In genomic region chr19:43505941-43506340, GRCh38 we compare ENCODE assay signal across 22 cellular contexts. TPM values are rescaled to one million over a fixed set of nuclear protein-coding genes. Genes with fewer than 3 reads are reported as not detected.
A peak's percentile ranks its signal among the peaks of the same experiment; 100 is the strongest.
DNase-seq lines count a peak whose midpoint lies in the region; ATAC-seq, FAIRE-seq and TF ChIP-seq lines count a peak whose summit lies in the region.
"Had no signal": no experiment of that assay in that cellular context is flagged by ENCODE, and none has a peak within 500 bp of the region (broad histone marks: within the 10 kb centered on the region; RNA-seq: fewer than 3 reads in every experiment).

No MANE protein-coding gene starts in this region.

- H3K4me2 ChIP-seq in A549 = no peak overlapping the region
- H3K4me2 ChIP-seq: KMS-11 had no signal

- intact Hi-C loops in Caco-2 (cut with micrococcal nuclease; ENCODE audit: unreplicated experiment) (loop anchor here (2.0 kb wide), 1 partner anchor 27 kb away; the partner anchor contains the start of gene ZNF575), CD14-positive monocyte (cut with micrococcal nuclease) (loop anchor here in 1 of 2 donors (5.0 kb wide), 1 partner anchor 59 kb away; no protein-coding TSS in a partner anchor)
- intact Hi-C loops in activated CD4-positive, alpha-beta memory T cell treated with anti-CD3 and anti-CD28 coated beads for 36 hours (cut with micrococcal nuclease) = loop anchor here (2.0 kb wide), 1 partner anchor 21 kb away; the partner anchor contains the start of gene ETHE1

- TF ChIP-seq POLR2A in A549 (IDR thresholded peaks at IDR 0.05; ENCODE audit: low read length) (no peak), erythroblast (IDR thresholded peaks at IDR 0.05; ENCODE audit: low read length) (no peak), GM18505 (IDR thresholded peaks at IDR 0.05; ENCODE audit: borderline replicate concordance, extremely low read depth, insufficient read depth, insufficient read length) (no peak)

- H3K4me1 Mint-ChIP-seq in Caco-2 (ENCODE audit: low read depth, unreplicated experiment) (peaks cover 24% of the 10 kb centered on the region), CD14-positive monocyte (peaks cover 24% of the 10 kb centered on the region)
- peaks cover 21% of the 10 kb centered on the region for H3K4me1 Mint-ChIP-seq in activated CD4-positive, alpha-beta memory T cell treated with anti-CD3 and anti-CD28 coated beads for 36 hours (ENCODE audit: low read depth)

- peaks cover 2% of the 10 kb centered on the region; the same call in 1 of the 2 replicates for H3K36me3 ChIP-seq in Caco-2 (ENCODE audit: control insufficient read depth, insufficient read depth, low read length)
- H3K36me3 ChIP-seq: cardiac muscle cell had no signal

- POLR2A ChIA-PET in A549 (lab: Yijun Ruan, JAX) = no interaction called here
- POLR2A ChIA-PET in Caco-2 (lab: Charles Lee) = no interaction called here
- POLR2A ChIA-PET in activated CD4-positive, alpha-beta memory T cell treated with anti-CD3 and anti-CD28 coated beads for 36 hours (lab: Charles Lee) = no interaction called here

- no peak overlapping the region for H3K27ac ChIP-seq in A549
- H3K27ac ChIP-seq: cardiac muscle cell, KMS-11, parathyroid adenoma, SK-N-MC had no signal

- WGBS in A549 (ENCODE audit: missing lambda C conversion rate) = 95% methylated on average over 5 of the region's 5 CpGs

- no peak for TF ChIP-seq RAD21 in A549 (conservative IDR thresholded peaks at IDR 0.05 in 1 of 2, IDR thresholded peaks at IDR 0.05 in 1 of 2)

- no peak overlapping the region for H3K27ac Mint-ChIP-seq in Caco-2 (ENCODE audit: unreplicated experiment)
- H3K27ac Mint-ChIP-seq in activated CD4-positive, alpha-beta memory T cell treated with anti-CD3 and anti-CD28 coated beads for 36 hours = peak overlapping the region; percentile 39
- H3K27ac Mint-ChIP-seq in CD14-positive monocyte = no peak overlapping the region
- H3K27ac Mint-ChIP-seq: HFFc6 had no signal

- no TSS peak for BruUV-seq in Caco-2 (replicated peaks; lab: Mats Ljungman, UMichigan)

- H3K9me3 ChIP-seq in A549 (no peaks in the 10 kb centered on the region), Caco-2 (no peaks in the 10 kb centered on the region)
- H3K9me3 ChIP-seq: esophagus muscularis mucosa, tibial nerve had no signal

- no peak for FAIRE-seq in A549 (lab: Jason Lieb, UNC)

- ATAC-seq in A549 (no peak), HG03159 (IDR thresholded peaks at IDR 0.05; ENCODE audit: unreplicated experiment) (no peak), GM18505 (IDR thresholded peaks at IDR 0.05; ENCODE audit: unreplicated experiment) (no peak)
- ATAC-seq: sciatic nerve; stimulated activated naive CD8-positive, alpha-beta T cell treated with anti-CD3 and anti-CD28 coated beads, Interleukin-15, Interleukin-2, amounts not matched to agents 100 U/mL and 50 U/mL, for 24 hours had no signal

- no peak for TF ChIP-seq CTCF in A549 (IDR thresholded peaks at IDR 0.05)
- no peak for TF ChIP-seq CTCF in Caco-2 (IDR thresholded peaks at IDR 0.05; ENCODE audit: insufficient read depth in 1 of 2, low read depth in 1 of 2, low read length in 1 of 2, severe bottlenecking in 1 of 2, unreplicated experiment in 1 of 2)
- TF ChIP-seq CTCF in CD14-positive monocyte (IDR thresholded peaks at IDR 0.05) = no peak

- DNase-seq in A549 (ENCODE audit: low read depth in 1 of 2, low spot score in 1 of 2) (no peak), Caco-2 (no peak), erythroblast (lab: John Stamatoyannopoulos, UW) (peak; percentile 72 to 86), SKM-1 (lab: John Stamatoyannopoulos, UW; ENCODE audit: unreplicated experiment) (no peak), CD14-positive monocyte (ENCODE audit: low spot score) (no peak)
- DNase-seq in activated CD4-positive, alpha-beta memory T cell treated with anti-CD3 and anti-CD28 coated beads for 36 hours = no peak
- DNase-seq: activated T-cell treated with anti-CD3 and anti-CD28 coated beads, Interleukin-2, amount 50 U/mL, for 48 hours; amniotic stem cell; dorsolateral prefrontal cortex; HFFc6; NCI-H1930; NK-92 treated with Interleukin-12 subunit alpha and Interleukin-12 subunit beta, amount 100 ng/mL, for 24 hours; stimulated activated naive CD8-positive, alpha-beta T cell treated with anti-CD3 and anti-CD28 coated beads, Interleukin-15, Interleukin-2, amounts not matched to agents 100 U/mL and 50 U/mL, for 24 hours had no signal

- H3K27me3 Mint-ChIP-seq in Caco-2 (ENCODE audit: insufficient read depth, unreplicated experiment) (no peaks in the 10 kb centered on the region), CD14-positive monocyte (ENCODE audit: low read depth in 3 of 3) (peaks cover 2 to 9% (median 5%) of the 10 kb centered on the region in 3 donors)
- no peaks in the 10 kb centered on the region for H3K27me3 Mint-ChIP-seq in activated CD4-positive, alpha-beta memory T cell treated with anti-CD3 and anti-CD28 coated beads for 36 hours

- TF ChIP-seq EP300 in A549 (IDR thresholded peaks at IDR 0.05) = no peak

- no peaks in the 10 kb centered on the region for H3K27me3 ChIP-seq in Caco-2 (replicated peaks; ENCODE audit: control insufficient read depth, insufficient read depth, low read length)
- H3K27me3 ChIP-seq: cardiac muscle cell, dorsolateral prefrontal cortex, esophagus muscularis mucosa, tibial nerve had no signal

- H3K4me3 ChIP-seq in A549 (no peak overlapping the region), Caco-2 (ENCODE audit: low read depth, low read length) (no peak overlapping the region)
- H3K4me3 ChIP-seq: cardiac muscle cell, dorsolateral prefrontal cortex, esophagus muscularis mucosa, SK-N-MC, tibial nerve had no signal

- H3K36me3 Mint-ChIP-seq in Caco-2 (ENCODE audit: insufficient read depth, unreplicated experiment) = peaks cover 47% of the 10 kb centered on the region
- H3K36me3 Mint-ChIP-seq in activated CD4-positive, alpha-beta memory T cell treated with anti-CD3 and anti-CD28 coated beads for 36 hours = peaks cover 17% of the 10 kb centered on the region
- H3K36me3 Mint-ChIP-seq in CD14-positive monocyte = peaks cover 37 to 61% of the 10 kb centered on the region in 2 donors

- no peaks in the 10 kb centered on the region for H3K9me3 Mint-ChIP-seq in Caco-2 (ENCODE audit: unreplicated experiment)
- H3K9me3 Mint-ChIP-seq in activated CD4-positive, alpha-beta memory T cell treated with anti-CD3 and anti-CD28 coated beads for 36 hours = no peaks in the 10 kb centered on the region
- no peaks in the 10 kb centered on the region for H3K9me3 Mint-ChIP-seq in CD14-positive monocyte
- H3K9me3 Mint-ChIP-seq: HFFc6 had no signal

- CTCF ChIA-PET in A549 (lab: Yijun Ruan, JAX) = interaction anchor here (1.3 to 8.9 kb wide), 6 partner anchors 14 to 59 kb away, joined by 3 to 85 read pairs (median 6); partner anchors contain the start of gene ZNF575
- CTCF ChIA-PET in Caco-2 (lab: Charles Lee) = no interaction called here
- CTCF ChIA-PET in activated CD4-positive, alpha-beta memory T cell treated with anti-CD3 and anti-CD28 coated beads for 36 hours (lab: Charles Lee) = interaction anchor here (0.7 to 4.3 kb wide), 5 partner anchors 14 to 71 kb away, joined by 3 to 47 read pairs (median 4); no protein-coding TSS in a partner anchor

- H3K4me3 Mint-ChIP-seq in Caco-2 (ENCODE audit: unreplicated experiment) (peak overlapping the region; percentile 90), CD14-positive monocyte (no peak overlapping the region)
- H3K4me3 Mint-ChIP-seq in activated CD4-positive, alpha-beta memory T cell treated with anti-CD3 and anti-CD28 coated beads for 36 hours = no peak overlapping the region

- peaks cover 5% of the 10 kb centered on the region; the same call in 2 of the 3 replicates for H3K4me1 ChIP-seq in A549
- H3K4me1 ChIP-seq in Caco-2 = peaks cover 9% of the 10 kb centered on the region; the same call in 1 of the 2 replicates

TF ChIP-seq in A549, 52 proteins besides CTCF, POLR2A, EP300 and RAD21:
- no peak for TF ChIP-seq HOXA7 (CRISPR knock-in tag; IDR thresholded peaks at IDR 0.05)
- TF ChIP-seq KDM1A (IDR thresholded peaks at IDR 0.05; ENCODE audit: low read depth) = 0 out of 2 replicates have a peak, but pooled peaks have one; percentile 21

RNA-seq across cellular contexts. Expression of gene PHLDB3, which starts 1.4 kb away (rescaled TPM):
- polyA plus RNA-seq in A549 (2011; rRNA removed) (4.4 and 5.5 TPM in 2 replicates), A549 (2017; fragmentation: RNase III; extraction: RNeasy Plus Mini Kit Qiagen cat#74134 plus additional on column Dnase treatment) (10.1 to 12.0 TPM (median 12.0 TPM) in 3 replicates), CD14-positive monocyte (1 to 10 TPM; 1.4 to 1.7 TPM)
- 9.8 and 10.9 TPM in 2 replicates for polyA plus RNA-seq in A549 (2012; cell fraction: cytosol; rRNA removed)
- polyA plus RNA-seq in A549 (2012; cell fraction: nucleus; rRNA removed) = 16.5 and 16.6 TPM in 2 replicates
- polyA minus RNA-seq in A549 (2011; rRNA and poly(A)+ RNA removed) = 2.3 and 3.5 TPM in 2 replicates
- total RNA-seq in Caco-2 (2022) = 33.1 and 35.7 TPM in 2 replicates
- total RNA-seq in activated CD4-positive, alpha-beta memory T cell treated with anti-CD3 and anti-CD28 coated beads for 36 hours = 10 to 100 TPM; 13.5 to 15.2 TPM

RNA-seq across cellular contexts. Expression of gene ETHE1, which starts 21.1 kb away (rescaled TPM):
- 58.9 and 75.6 TPM in 2 replicates for polyA plus RNA-seq in A549 (2011; rRNA removed)
- 74.2 and 87.8 TPM in 2 replicates for polyA plus RNA-seq in A549 (2012; cell fraction: cytosol; rRNA removed)
- 69.3 and 108 TPM in 2 replicates for polyA plus RNA-seq in A549 (2012; cell fraction: nucleus; rRNA removed)
- polyA plus RNA-seq in A549 (2017; fragmentation: RNase III; extraction: RNeasy Plus Mini Kit Qiagen cat#74134 plus additional on column Dnase treatment) = 31.2 to 38.6 TPM (median 37.3 TPM) in 3 replicates
- 49.9 and 56.3 TPM in 2 replicates for polyA minus RNA-seq in A549 (2011; rRNA and poly(A)+ RNA removed)
- total RNA-seq in Caco-2 (2022) = 39.6 and 42.5 TPM in 2 replicates
- total RNA-seq in activated CD4-positive, alpha-beta memory T cell treated with anti-CD3 and anti-CD28 coated beads for 36 hours = 100 to 1,000 TPM; 104 to 112 TPM
- polyA plus RNA-seq in CD14-positive monocyte = 100 to 1,000 TPM; 111 to 135 TPM

RNA-seq across cellular contexts. Expression of gene ZNF575, which starts 27.0 kb away (rescaled TPM):
- 0.09 and 0.38 TPM in 2 replicates for polyA plus RNA-seq in A549 (2011; rRNA removed)
- 0.46 and 0.67 TPM in 2 replicates for polyA plus RNA-seq in A549 (2012; cell fraction: cytosol; rRNA removed)
- polyA plus RNA-seq in A549 (2012; cell fraction: nucleus; rRNA removed) = 0.65 and 1.1 TPM in 2 replicates
- 1.4 to 2.2 TPM (median 1.5 TPM) in 3 replicates for polyA plus RNA-seq in A549 (2017; fragmentation: RNase III; extraction: RNeasy Plus Mini Kit Qiagen cat#74134 plus additional on column Dnase treatment)
- 0.39 and 0.74 TPM in 2 replicates for polyA minus RNA-seq in A549 (2011; rRNA and poly(A)+ RNA removed)
- 1.00 and 1.2 TPM in 2 replicates for total RNA-seq in Caco-2 (2022)
- total RNA-seq in activated CD4-positive, alpha-beta memory T cell treated with anti-CD3 and anti-CD28 coated beads for 36 hours = 1 to 10 TPM; 3.1 to 3.7 TPM
- under 1 TPM; 0.25 to 0.79 TPM for polyA plus RNA-seq in CD14-positive monocyte
- total RNA-seq: cardiac muscle cell had no signal

RNA-seq across cellular contexts. Expression of gene LYPD3, which starts 40.5 kb away (rescaled TPM):
- polyA plus RNA-seq in A549 (2011; rRNA removed) (0.43 and 0.78 TPM in 2 replicates), A549 (2017; fragmentation: RNase III; extraction: RNeasy Plus Mini Kit Qiagen cat#74134 plus additional on column Dnase treatment) (0.27 to 0.69 TPM (median 0.33 TPM) in 3 replicates), CD14-positive monocyte (under 1 TPM; 0.24 to 0.48 TPM)
- polyA plus RNA-seq in A549 (2012; cell fraction: cytosol; rRNA removed) = 0.89 and 1.3 TPM in 2 replicates
- polyA plus RNA-seq in A549 (2012; cell fraction: nucleus; rRNA removed) = 1.2 and 1.7 TPM in 2 replicates
- polyA minus RNA-seq in A549 (2011; rRNA and poly(A)+ RNA removed) = 0.25 and 0.39 TPM in 2 replicates
- 1.3 and 2.2 TPM in 2 replicates for total RNA-seq in Caco-2 (2022)
- 1 to 10 TPM; 2.3 TPM for total RNA-seq in activated CD4-positive, alpha-beta memory T cell treated with anti-CD3 and anti-CD28 coated beads for 36 hours

Comparison
In these comparisons a context has a peak if more than half of its experiments do, and no peak if none do; other contexts are left out.
1. DNase-seq: peak in erythroblast (2 of 2); none in A549 (0 of 2), Caco-2 (0 of 2), activated CD4-positive, alpha-beta memory T cell treated with anti-CD3 and anti-CD28 coated beads for 36 hours (single experiment), SKM-1 (single experiment) and CD14-positive monocyte (single experiment).